Comparison of ENCODE assay signal across 8 cellular contexts in the genomic region with DNA sequence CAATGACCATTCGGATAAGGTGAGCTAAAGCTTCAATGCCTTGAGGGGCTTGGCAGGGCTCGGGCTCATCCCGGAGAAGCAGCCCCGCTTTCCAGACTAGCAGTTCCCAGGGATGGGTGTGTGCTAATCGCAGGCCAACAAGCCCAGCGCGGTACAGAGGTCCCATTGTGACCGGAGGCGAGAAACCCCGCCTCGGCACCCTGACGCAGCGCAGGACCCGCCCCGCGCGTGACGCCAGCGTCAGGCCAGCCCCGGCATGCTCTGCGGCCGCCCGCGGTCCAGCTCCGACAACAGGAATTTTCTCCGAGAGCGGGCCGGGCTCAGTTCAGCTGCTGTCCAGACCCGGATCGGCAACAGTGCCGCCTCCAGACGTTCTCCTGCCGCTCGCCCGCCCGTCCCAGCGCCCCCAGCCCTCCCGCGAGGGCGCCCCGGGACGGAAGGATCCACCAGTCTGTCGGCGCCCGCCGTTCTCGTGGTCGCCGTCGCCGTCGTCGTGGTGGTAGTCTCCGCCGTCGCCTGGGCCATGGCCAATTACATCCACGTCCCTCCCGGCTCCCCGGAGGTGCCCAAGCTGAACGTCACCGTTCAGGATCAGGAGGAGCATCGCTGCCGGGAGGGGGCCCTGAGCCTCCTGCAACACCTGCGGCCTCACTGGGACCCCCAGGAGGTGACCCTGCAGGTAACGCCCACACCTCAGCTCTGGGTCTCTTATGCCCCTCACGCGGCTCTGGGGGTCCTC. TPM values are rescaled to one million over a fixed set of nuclear protein-coding genes. Genes with fewer than 3 reads are reported as not detected.
DNase-seq lines count a peak whose midpoint lies in the region; ATAC-seq and TF ChIP-seq lines count a peak whose summit lies in the region.

A gene with protein sequence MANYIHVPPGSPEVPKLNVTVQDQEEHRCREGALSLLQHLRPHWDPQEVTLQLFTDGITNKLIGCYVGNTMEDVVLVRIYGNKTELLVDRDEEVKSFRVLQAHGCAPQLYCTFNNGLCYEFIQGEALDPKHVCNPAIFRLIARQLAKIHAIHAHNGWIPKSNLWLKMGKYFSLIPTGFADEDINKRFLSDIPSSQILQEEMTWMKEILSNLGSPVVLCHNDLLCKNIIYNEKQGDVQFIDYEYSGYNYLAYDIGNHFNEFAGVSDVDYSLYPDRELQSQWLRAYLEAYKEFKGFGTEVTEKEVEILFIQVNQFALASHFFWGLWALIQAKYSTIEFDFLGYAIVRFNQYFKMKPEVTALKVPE (plus strand): TSS at position 264 of the 739 bp plus-strand sequence. CDS start 260 bp downstream, at position 524.

- TF ChIP-seq POLR2A in GM18951 (IDR thresholded peaks at IDR 0.05; ENCODE audit: extremely low read depth, insufficient read depth, insufficient read length), result peak; percentile 94

- no peak for TF ChIP-seq CTCF in AG09309 (IDR thresholded peaks at IDR 0.05; ENCODE audit: control insufficient read depth, insufficient read depth, low read depth, low read length, missing control alignments)
- TF ChIP-seq CTCF in chondrocyte (IDR thresholded peaks at IDR 0.05), result peak; percentile 27

- H3K9me3 Mint-ChIP-seq in chondrocyte (ENCODE audit: low read depth), result no peaks in the 10 kb centered on the region

- ATAC-seq in HG03196 (IDR thresholded peaks at IDR 0.05; ENCODE audit: unreplicated experiment), result peak; percentile 97

- H3K4me1 Mint-ChIP-seq in chondrocyte (ENCODE audit: low read depth), result peaks cover 41% of the 10 kb centered on the region

- no peaks in the 10 kb centered on the region for H3K36me3 Mint-ChIP-seq in chondrocyte (ENCODE audit: low read depth)

- in situ Hi-C loops in GM18951 (cut with MboI; ENCODE audit: low sequenced_read_pairs, unreplicated experiment), result no loop called here

- peak within 1 kb of the TSS; percentile 84 for H3K4me3 Mint-ChIP-seq in chondrocyte (ENCODE audit: unreplicated experiment)

- DNase-seq in AG09309 (ENCODE audit: low read depth) (peak; percentile 47), NCI-H345 (lab: John Stamatoyannopoulos, UW) (peak; percentile 90), chondrocyte (ENCODE audit: low spot score) (peak; percentile 97), kidney glomerular epithelial cell (lab: John Stamatoyannopoulos, UW) (peak; percentile 92)
- DNase-seq in activated CD4-positive, alpha-beta T cell treated with anti-CD3 and anti-CD28 coated beads for 24 hours (ENCODE audit: low read depth in 2 of 2), result peak; percentile 72 to 76
- DNase-seq in stimulated activated CD4-positive, alpha-beta T cell treated with anti-CD3 and anti-CD28 coated beads, Interleukin-1b, Interleukin-23, amount 100 ng/mL, for 1 hour (ENCODE audit: low read depth in 2 of 2), result peak; percentile 40 to 70

- H3K27ac Mint-ChIP-seq in chondrocyte (ENCODE audit: unreplicated experiment), result peak within 1 kb of the TSS; percentile 97

- H3K4me3 ChIP-seq in AG09309 (ENCODE audit: control insufficient read depth, low read depth, low read length), result peak within 1 kb of the TSS; percentile 100

- H3K27me3 Mint-ChIP-seq in chondrocyte (ENCODE audit: low read depth), result no peaks in the 10 kb centered on the region

RNA-seq across cellular contexts. Expression of the gene that starts here (rescaled TPM):
- 30.8 to 37.5 TPM (median 32.8 TPM) in 3 replicates for total RNA-seq in chondrocyte

Comparison
In these comparisons a context has a peak if more than half of its experiments do, and no peak if none do; other contexts are left out.
1. Peak in every context shown above with its lines: DNase-seq, ATAC-seq and H3K4me3 ChIP-seq.
2. DNase-seq: peak in every context shown above with its lines; median percentile 97 in chondrocyte; 92 in kidney glomerular epithelial cell; 90 in NCI-H345; 74 in activated CD4-positive, alpha-beta T cell treated with anti-CD3 and anti-CD28 coated beads for 24 hours; 55 in stimulated activated CD4-positive, alpha-beta T cell treated with anti-CD3 and anti-CD28 coated beads, Interleukin-1b, Interleukin-23, amount 100 ng/mL, for 1 hour; 47 in AG09309.